27 cellular contexts compared by ENCODE assay signal in the genomic region with DNA sequence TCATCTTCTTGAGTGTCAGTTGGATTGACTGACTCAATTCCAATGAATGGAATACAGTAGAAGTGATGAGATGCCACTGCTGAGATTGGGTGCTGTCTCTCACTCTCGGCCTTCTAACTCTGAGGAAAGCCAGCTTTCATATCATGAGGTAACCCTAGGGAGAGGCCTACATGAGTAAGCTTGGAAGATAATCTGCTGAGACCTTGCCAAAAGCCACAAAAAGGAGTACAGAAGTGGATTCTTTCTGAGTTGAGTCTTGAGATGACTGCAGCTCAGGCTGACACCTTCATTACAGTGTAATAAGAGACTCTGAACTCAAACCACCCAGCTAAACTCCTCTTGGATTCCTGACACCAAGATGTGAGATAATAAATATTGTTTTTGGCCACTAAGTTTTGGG.
"Had no signal": no experiment of that assay in that cellular context is flagged by ENCODE, and none has a peak within 500 bp of the region (broad histone marks: within the 10 kb centered on the region; RNA-seq: fewer than 3 reads in every experiment).

No MANE protein-coding gene starts in this region.

- H3K4me1 ChIP-seq: esophagus squamous epithelium, gastroesophageal sphincter, psoas muscle, stomach, testis had no signal

- H3K9me3 Mint-ChIP-seq: activated naive CD4-positive, alpha-beta T cell treated with anti-CD3 and anti-CD28 coated beads, Interleukin-2, amount 10 ng/mL, durations not matched to agents 7 days and 5 days; memory B cell; type B pancreatic cell had no signal

- H3K27ac ChIP-seq: cardiac muscle cell, esophagus squamous epithelium, gastroesophageal sphincter, psoas muscle, stomach, testis had no signal

- ATAC-seq: activated naive CD8-positive, alpha-beta T cell treated with anti-CD3 and anti-CD28 coated beads, Interleukin-2, amount 50 U/mL, for 24 hours; gastroesophageal sphincter; left ventricle myocardium superior; psoas muscle; right cardiac atrium had no signal

- H3K36me3 Mint-ChIP-seq: activated naive CD4-positive, alpha-beta T cell treated with anti-CD3 and anti-CD28 coated beads, Interleukin-2, amount 10 ng/mL, durations not matched to agents 7 days and 5 days; memory B cell; type B pancreatic cell had no signal

- H3K27ac Mint-ChIP-seq: activated naive CD4-positive, alpha-beta T cell treated with anti-CD3 and anti-CD28 coated beads, Interleukin-2, amount 10 ng/mL, durations not matched to agents 7 days and 5 days; activated naive CD8-positive, alpha-beta T cell treated with anti-CD3 and anti-CD28 coated beads, Interleukin-2, amount 50 U/mL, for 24 hours; immature natural killer cell; memory B cell; type B pancreatic cell had no signal

- H3K4me3 ChIP-seq: cardiac muscle cell, esophagus squamous epithelium, gastroesophageal sphincter, psoas muscle, stomach, testis had no signal

- H3K4me3 Mint-ChIP-seq: activated naive CD4-positive, alpha-beta T cell treated with anti-CD3 and anti-CD28 coated beads, Interleukin-2, amount 10 ng/mL, durations not matched to agents 7 days and 5 days; activated naive CD8-positive, alpha-beta T cell treated with anti-CD3 and anti-CD28 coated beads, Interleukin-2, amount 50 U/mL, for 24 hours; immature natural killer cell; memory B cell; neural crest cell; type B pancreatic cell had no signal

- FAIRE-seq: endothelial cell of umbilical vein, small intestine had no signal

- H3K4me1 Mint-ChIP-seq: activated naive CD4-positive, alpha-beta T cell treated with anti-CD3 and anti-CD28 coated beads, Interleukin-2, amount 10 ng/mL, durations not matched to agents 7 days and 5 days; activated naive CD8-positive, alpha-beta T cell treated with anti-CD3 and anti-CD28 coated beads, Interleukin-2, amount 50 U/mL, for 24 hours; immature natural killer cell; memory B cell; neural crest cell had no signal

- DNase-seq: activated CD4-positive, alpha-beta T cell treated with anti-CD3 and anti-CD28 coated beads for 48 hours; activated CD4-positive, CD25-positive, alpha-beta regulatory T cell; activated CD8-positive, alpha-beta memory T cell treated with anti-CD3 and anti-CD28 coated beads, Interleukin-2, amount 50 U/mL, for 48 hours; activated effector memory CD4-positive, alpha-beta T cell treated with Interleukin-2 at 50 U/mL for 16 hours; activated naive CD4-positive, alpha-beta T cell treated with anti-CD3 and anti-CD28 coated beads, Interleukin-2, amount 10 ng/mL, durations not matched to agents 7 days and 5 days; activated naive CD8-positive, alpha-beta T cell treated with anti-CD3 and anti-CD28 coated beads, Interleukin-2, amount 50 U/mL, for 24 hours; activated T-cell treated with anti-CD3 and anti-CD28 coated beads, Interleukin-2, amount 50 U/mL, for 48 hours; aorta; dermis blood vessel endothelial cell; effector memory CD4-positive, alpha-beta T cell; esophagus squamous epithelium; immature natural killer cell; left ventricle myocardium superior; psoas muscle; right cardiac atrium; small intestine; stimulated activated CD4-positive, alpha-beta T cell treated with anti-CD3 and anti-CD28 coated beads, Interleukin-4, amount 100 ng/mL, for 1 hour; stomach; T-helper 1 cell; T-helper 9 cell; testis had no signal

- H3K9me3 ChIP-seq: esophagus squamous epithelium, gastroesophageal sphincter, testis had no signal

- H3K27me3 Mint-ChIP-seq: activated naive CD4-positive, alpha-beta T cell treated with anti-CD3 and anti-CD28 coated beads, Interleukin-2, amount 10 ng/mL, durations not matched to agents 7 days and 5 days; activated naive CD8-positive, alpha-beta T cell treated with anti-CD3 and anti-CD28 coated beads, Interleukin-2, amount 50 U/mL, for 24 hours; memory B cell; type B pancreatic cell had no signal

- H3K36me3 ChIP-seq: cardiac muscle cell, esophagus squamous epithelium, gastroesophageal sphincter, stomach had no signal

- H3K27me3 ChIP-seq: cardiac muscle cell, esophagus squamous epithelium, gastroesophageal sphincter, stomach, testis had no signal
